19 cellular contexts compared by ENCODE assay signal in genomic region chr9:105457560-105458294, GRCh38. TPM values are rescaled to one million over a fixed set of nuclear protein-coding genes. Genes with fewer than 3 reads are reported as not detected.
DNase-seq lines count a peak whose midpoint lies in the region; ATAC-seq, FAIRE-seq and TF ChIP-seq lines count a peak whose summit lies in the region.
"Had no signal": no experiment of that assay in that cellular context is flagged by ENCODE, and none has a peak within 500 bp of the region (broad histone marks: within the 10 kb centered on the region; RNA-seq: fewer than 3 reads in every experiment).

No MANE protein-coding gene starts in this region.

- H2BK15ac ChIP-seq in mesendoderm (replicated peaks; ENCODE audit: low read depth): no peak overlapping the region

- peaks cover 24% of the 10 kb centered on the region for H3K4me1 Mint-ChIP-seq in WTC11
- H3K4me1 Mint-ChIP-seq: activated B cell treated with CpG ODN at 0.5 μM for 24 hours; activated CD4-positive, alpha-beta memory T cell treated with anti-CD3 and anti-CD28 coated beads, Interleukin-2, amount 10 ng/mL, durations not matched to agents 7 days and 5 days had no signal

- H3K9me3 Mint-ChIP-seq in WTC11: peaks cover 13% of the 10 kb centered on the region

- peaks cover 0 to 53% (median 20%) of the 10 kb centered on the region in 12 donors for H3K4me1 ChIP-seq in heart left ventricle
- H3K4me1 ChIP-seq in mesendoderm (ENCODE audit: control insufficient read depth, low read depth, low read length): no peaks in the 10 kb centered on the region
- H3K4me1 ChIP-seq in thoracic aorta (ENCODE audit: control insufficient read depth in 1 of 2, low read depth in 2 of 2): peaks cover 0 to 39% of the 10 kb centered on the region in 2 donors
- H3K4me1 ChIP-seq in esophagus muscularis mucosa: peaks cover 11 to 21% (median 16%) of the 10 kb centered on the region in 4 donors

- H3K36me3 Mint-ChIP-seq in WTC11: peaks cover 14% of the 10 kb centered on the region

- no peak overlapping the region for H3K4me3 Mint-ChIP-seq in WTC11
- H3K4me3 Mint-ChIP-seq: activated B cell treated with CpG ODN at 0.5 μM for 24 hours; activated CD4-positive, alpha-beta memory T cell treated with anti-CD3 and anti-CD28 coated beads, Interleukin-2, amount 10 ng/mL, durations not matched to agents 7 days and 5 days; activated naive CD4-positive, alpha-beta T cell treated with anti-CD3 and anti-CD28 coated beads for 36 hours had no signal

- H3K27me3 ChIP-seq in heart left ventricle (no peaks in the 10 kb centered on the region), mesendoderm (ENCODE audit: insufficient read depth, low read length, poor library complexity) (no peaks in the 10 kb centered on the region), thoracic aorta (replicated peaks; ENCODE audit: insufficient read depth) (no peaks in the 10 kb centered on the region), esophagus muscularis mucosa (no peaks in the 10 kb centered on the region)
- H3K27me3 ChIP-seq: esophagus squamous epithelium, neutrophil had no signal

- no peaks in the 10 kb centered on the region for H3K27me3 Mint-ChIP-seq in WTC11 (ENCODE audit: low read depth)
- H3K27me3 Mint-ChIP-seq: activated B cell treated with CpG ODN at 0.5 μM for 24 hours; activated CD4-positive, alpha-beta memory T cell treated with anti-CD3 and anti-CD28 coated beads, Interleukin-2, amount 10 ng/mL, durations not matched to agents 7 days and 5 days had no signal

- intact Hi-C loops in heart left ventricle (cut with DNase I): no loop called here
- intact Hi-C loops in esophagus muscularis mucosa (cut with DNase I): no loop called here

- TF ChIP-seq CTCF in WTC11 (IDR thresholded peaks at IDR 0.05) (no peak), heart left ventricle (IDR thresholded peaks at IDR 0.05) (no peak), thoracic aorta (IDR thresholded peaks at IDR 0.05) (no peak), esophagus muscularis mucosa (IDR thresholded peaks at IDR 0.05) (no peak)

- H2AK5ac ChIP-seq in mesendoderm (ENCODE audit: low read length): no peak overlapping the region

- ATAC-seq in WTC11: no peak
- peak; percentile 75 to 90 (median 80) for ATAC-seq in heart left ventricle
- no peak for ATAC-seq in thoracic aorta (ENCODE audit: insufficient number of reproducible peaks, low FRiP score, low read depth)
- ATAC-seq in GM19397 (IDR thresholded peaks at IDR 0.05; ENCODE audit: unreplicated experiment): no peak
- no peak for ATAC-seq in GM21723 (IDR thresholded peaks at IDR 0.05; ENCODE audit: unreplicated experiment)
- ATAC-seq: GM12878 had no signal

- no peak overlapping the region for H2BK120ac ChIP-seq in mesendoderm (ENCODE audit: low read depth, low read length)

- no peak overlapping the region for H4K8ac ChIP-seq in mesendoderm (ENCODE audit: low read depth, low read length)

- H3K56ac ChIP-seq in mesendoderm (ENCODE audit: low read length): no peak overlapping the region

- H3K9ac ChIP-seq in mesendoderm (ENCODE audit: low read length): no peak overlapping the region

- H3K36me3 ChIP-seq in heart left ventricle (no peaks in the 10 kb centered on the region), mesendoderm (ENCODE audit: control insufficient read depth, insufficient read depth, low read length) (no peaks in the 10 kb centered on the region), thoracic aorta (no peaks in the 10 kb centered on the region), esophagus muscularis mucosa (no peaks in the 10 kb centered on the region)
- H3K36me3 ChIP-seq: esophagus squamous epithelium, neutrophil had no signal

- H3K9me3 ChIP-seq in heart left ventricle (peaks cover 0 to 8% (median 0%) of the 10 kb centered on the region in 12 donors), thoracic aorta (no peaks in the 10 kb centered on the region), esophagus muscularis mucosa (no peaks in the 10 kb centered on the region)
- H3K9me3 ChIP-seq: neutrophil had no signal

- DNase-seq in WTC11 (ENCODE audit: low spot score) (no peak), heart left ventricle (peak; percentile 64 to 78 (median 72)), mesendoderm (no peak), thoracic aorta (ENCODE audit: low spot score) (no peak), esophagus muscularis mucosa (ENCODE audit: extremely low spot score) (no peak), urothelium cell line (ENCODE audit: low spot score) (no peak)
- DNase-seq: activated B cell treated with CpG ODN at 0.5 μM for 24 hours; activated CD4-positive, alpha-beta memory T cell treated with anti-CD3 and anti-CD28 coated beads, Interleukin-2, amount 10 ng/mL, durations not matched to agents 7 days and 5 days; activated naive CD4-positive, alpha-beta T cell treated with anti-CD3 and anti-CD28 coated beads for 36 hours; activated T-cell treated with anti-CD3 and anti-CD28 coated beads, Interleukin-2, amount 50 U/mL, for 1 hour; cerebellar nuclear complex; esophagus squamous epithelium; NCI-H1105 treated with DMSO at 0.1 percent for 48 hours; NCI-H524; T-helper 9 cell had no signal

- peaks cover 18% of the 10 kb centered on the region for H3K79me1 ChIP-seq in mesendoderm (ENCODE audit: low read length)

- no peak overlapping the region for H3K23ac ChIP-seq in mesendoderm (ENCODE audit: low read length)

- H3K27ac Mint-ChIP-seq in WTC11: peak overlapping the region; percentile 53; the same call in 1 of the 2 replicates
- H3K27ac Mint-ChIP-seq: activated B cell treated with CpG ODN at 0.5 μM for 24 hours; activated CD4-positive, alpha-beta memory T cell treated with anti-CD3 and anti-CD28 coated beads, Interleukin-2, amount 10 ng/mL, durations not matched to agents 7 days and 5 days; activated naive CD4-positive, alpha-beta T cell treated with anti-CD3 and anti-CD28 coated beads for 36 hours had no signal

- peak overlapping the region in 10 of 12 donors; percentile 12 to 79 (median 66) for H3K27ac ChIP-seq in heart left ventricle
- peak overlapping the region; percentile 18 for H3K27ac ChIP-seq in mesendoderm (ENCODE audit: low read depth, low read length)
- peak overlapping the region in 1 of 2 donors; percentile 37 for H3K27ac ChIP-seq in thoracic aorta
- no peak overlapping the region for H3K27ac ChIP-seq in esophagus muscularis mucosa (replicated peaks in 1 of 4)
- H3K27ac ChIP-seq: esophagus squamous epithelium, neutrophil had no signal

- H3K4ac ChIP-seq in mesendoderm (ENCODE audit: low read depth, low read length): no peak overlapping the region

- WGBS in heart left ventricle, 4 donors: 41 to 71% (median 65%) methylated on average over 10 to 15 of the region's 15 CpGs
- no CpG with 5 or more reads among the region's 15 CpGs for WGBS in mesendoderm (ENCODE audit: extremely low coverage, insufficient coverage, low lambda C conversion rate)
- WGBS in esophagus muscularis mucosa: 80% methylated on average over 9 of the region's 15 CpGs

- CTCF ChIA-PET in WTC11 (lab: Charles Lee): interaction anchor here (0.5 kb wide), 1 partner anchor 482 kb away, joined by 3 read pairs; no protein-coding TSS in a partner anchor

- no peak overlapping the region for H3K18ac ChIP-seq in mesendoderm (ENCODE audit: low read length)

- peaks cover 24% of the 10 kb centered on the region for H3K79me2 ChIP-seq in mesendoderm (ENCODE audit: control insufficient read depth, insufficient read depth, low read length)

- peak overlapping the region in 9 of 12 donors; percentile 3 to 45 (median 32) for H3K4me3 ChIP-seq in heart left ventricle
- H3K4me3 ChIP-seq in mesendoderm (ENCODE audit: low read length): no peak overlapping the region
- peak overlapping the region; percentile 44 for H3K4me3 ChIP-seq in thoracic aorta
- no peak overlapping the region for H3K4me3 ChIP-seq in esophagus muscularis mucosa
- H3K4me3 ChIP-seq: esophagus squamous epithelium, GM12878 had no signal

- H2BK5ac ChIP-seq in mesendoderm (ENCODE audit: low read length): no peak overlapping the region

- H3K4me2 ChIP-seq in mesendoderm (ENCODE audit: low read length): no peak overlapping the region

- POLR2A ChIA-PET in WTC11 (lab: Charles Lee): interaction anchor here (0.5 kb wide), 1 partner anchor 511 kb away, joined by 4 read pairs; no protein-coding TSS in a partner anchor

- H4K5ac ChIP-seq in mesendoderm (ENCODE audit: low read length): no peak overlapping the region

- TF ChIP-seq POLR2A in heart left ventricle (IDR thresholded peaks at IDR 0.05): no peak
- TF ChIP-seq POLR2A in esophagus muscularis mucosa (IDR thresholded peaks at IDR 0.05; ENCODE audit: low read depth): no peak

- no peak for FAIRE-seq in urothelium cell line (lab: Jason Lieb, UNC)
- FAIRE-seq: GM12878 had no signal

- TF ChIP-seq EP300 in esophagus muscularis mucosa (IDR thresholded peaks at IDR 0.05): no peak

TF ChIP-seq in WTC11, 78 proteins besides CTCF, POLR2A, EP300 and RAD21:
- peak; percentile 67; the same call in 1 of the 2 replicates for TF ChIP-seq ATF6 (CRISPR knock-in tag; IDR thresholded peaks at IDR 0.05)
- TF ChIP-seq ZNF671 (CRISPR knock-in tag; IDR thresholded peaks at IDR 0.05): no peak

RNA-seq across cellular contexts. Expression of gene FSD1L, which starts 9.9 kb away (rescaled TPM):
- 4.5 to 5.3 TPM (median 4.6 TPM) in 3 replicates for total RNA-seq in WTC11 (2021)
- 10 to 100 TPM in 2 of 9 donors, 1 to 10 TPM in 7; 3.7 to 14.0 (median 8.7) TPM for total RNA-seq in heart left ventricle
- 1 to 10 TPM; 2.1 to 4.4 TPM for polyA plus RNA-seq in heart left ventricle
- polyA plus RNA-seq in mesendoderm (2013, experiment 1 of 2): 1.3 TPM
- polyA plus RNA-seq in mesendoderm (2013, experiment 2 of 2): 1.2 TPM
- 1 to 10 TPM; 3.5 to 5.1 TPM for total RNA-seq in thoracic aorta
- 1 to 10 TPM; 2.2 to 5.4 (median 2.6) TPM for total RNA-seq in esophagus muscularis mucosa

Comparison
In these comparisons a context has a peak if more than half of its experiments do, and no peak if none do; other contexts are left out.
1. ATAC-seq: peak in heart left ventricle (4 of 4); none in WTC11 (single experiment), thoracic aorta (single experiment), GM19397 (single experiment) and GM21723 (single experiment).
2. DNase-seq: peak in heart left ventricle (5 of 5); none in WTC11 (single experiment), mesendoderm (single experiment), thoracic aorta (single experiment), esophagus muscularis mucosa (single experiment) and urothelium cell line (single experiment).
3. H3K27ac ChIP-seq: peak in heart left ventricle (10 of 12) and mesendoderm (single experiment); none in esophagus muscularis mucosa (0 of 4).
4. H3K4me3 ChIP-seq: peak in heart left ventricle (9 of 12) and thoracic aorta (single experiment); none in mesendoderm (single experiment) and esophagus muscularis mucosa (0 of 4).